1 cellular context compared by ENCODE assay signal in the genomic region with DNA sequence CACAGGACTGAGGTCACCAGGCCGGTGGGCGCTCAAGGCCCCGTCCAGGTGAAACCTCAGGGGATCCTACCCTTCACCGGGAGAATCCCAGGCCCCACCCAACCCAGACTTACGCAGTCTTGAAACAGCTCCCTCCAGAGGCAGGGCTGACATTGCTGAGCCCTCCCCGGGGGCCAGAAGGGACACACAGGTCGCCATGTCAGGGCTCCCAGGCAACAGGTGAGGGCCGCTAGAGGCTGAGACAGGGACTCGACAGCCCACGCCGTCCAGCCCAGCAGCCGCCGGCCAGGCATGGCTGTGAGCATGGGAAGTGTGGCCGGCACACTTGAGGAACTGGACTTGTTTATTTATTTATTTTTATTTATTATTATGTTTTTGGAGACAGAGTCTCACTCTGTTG.
TF ChIP-seq lines count a peak whose summit lies in the region.

No MANE protein-coding gene starts in this region.

TF ChIP-seq in GM23338, 12 proteins besides CTCF, POLR2A, EP300 and RAD21:
- TF ChIP-seq, protein P1, sequence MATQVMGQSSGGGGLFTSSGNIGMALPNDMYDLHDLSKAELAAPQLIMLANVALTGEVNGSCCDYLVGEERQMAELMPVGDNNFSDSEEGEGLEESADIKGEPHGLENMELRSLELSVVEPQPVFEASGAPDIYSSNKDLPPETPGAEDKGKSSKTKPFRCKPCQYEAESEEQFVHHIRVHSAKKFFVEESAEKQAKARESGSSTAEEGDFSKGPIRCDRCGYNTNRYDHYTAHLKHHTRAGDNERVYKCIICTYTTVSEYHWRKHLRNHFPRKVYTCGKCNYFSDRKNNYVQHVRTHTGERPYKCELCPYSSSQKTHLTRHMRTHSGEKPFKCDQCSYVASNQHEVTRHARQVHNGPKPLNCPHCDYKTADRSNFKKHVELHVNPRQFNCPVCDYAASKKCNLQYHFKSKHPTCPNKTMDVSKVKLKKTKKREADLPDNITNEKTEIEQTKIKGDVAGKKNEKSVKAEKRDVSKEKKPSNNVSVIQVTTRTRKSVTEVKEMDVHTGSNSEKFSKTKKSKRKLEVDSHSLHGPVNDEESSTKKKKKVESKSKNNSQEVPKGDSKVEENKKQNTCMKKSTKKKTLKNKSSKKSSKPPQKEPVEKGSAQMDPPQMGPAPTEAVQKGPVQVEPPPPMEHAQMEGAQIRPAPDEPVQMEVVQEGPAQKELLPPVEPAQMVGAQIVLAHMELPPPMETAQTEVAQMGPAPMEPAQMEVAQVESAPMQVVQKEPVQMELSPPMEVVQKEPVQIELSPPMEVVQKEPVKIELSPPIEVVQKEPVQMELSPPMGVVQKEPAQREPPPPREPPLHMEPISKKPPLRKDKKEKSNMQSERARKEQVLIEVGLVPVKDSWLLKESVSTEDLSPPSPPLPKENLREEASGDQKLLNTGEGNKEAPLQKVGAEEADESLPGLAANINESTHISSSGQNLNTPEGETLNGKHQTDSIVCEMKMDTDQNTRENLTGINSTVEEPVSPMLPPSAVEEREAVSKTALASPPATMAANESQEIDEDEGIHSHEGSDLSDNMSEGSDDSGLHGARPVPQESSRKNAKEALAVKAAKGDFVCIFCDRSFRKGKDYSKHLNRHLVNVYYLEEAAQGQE (IDR thresholded peaks at IDR 0.05; ENCODE audit: unreplicated experiment) = no peak
- no peak for TF ChIP-seq STAT1 (IDR thresholded peaks at IDR 0.05; ENCODE audit: unreplicated experiment)
- TF ChIP-seq ZNF114 (CRISPR knock-in tag; IDR thresholded peaks at IDR 0.05) = no peak
- TF ChIP-seq, protein P2, sequence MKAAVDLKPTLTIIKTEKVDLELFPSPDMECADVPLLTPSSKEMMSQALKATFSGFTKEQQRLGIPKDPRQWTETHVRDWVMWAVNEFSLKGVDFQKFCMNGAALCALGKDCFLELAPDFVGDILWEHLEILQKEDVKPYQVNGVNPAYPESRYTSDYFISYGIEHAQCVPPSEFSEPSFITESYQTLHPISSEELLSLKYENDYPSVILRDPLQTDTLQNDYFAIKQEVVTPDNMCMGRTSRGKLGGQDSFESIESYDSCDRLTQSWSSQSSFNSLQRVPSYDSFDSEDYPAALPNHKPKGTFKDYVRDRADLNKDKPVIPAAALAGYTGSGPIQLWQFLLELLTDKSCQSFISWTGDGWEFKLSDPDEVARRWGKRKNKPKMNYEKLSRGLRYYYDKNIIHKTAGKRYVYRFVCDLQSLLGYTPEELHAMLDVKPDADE (IDR thresholded peaks at IDR 0.05) = no peak
- TF ChIP-seq EZH2 (IDR thresholded peaks at IDR 0.05; ENCODE audit: low read depth, unreplicated experiment) = no peak
- TF ChIP-seq POLR2AphosphoS5 (IDR thresholded peaks at IDR 0.05; ENCODE audit: low read depth) = no peak
- no peak for TF ChIP-seq NANOG (IDR thresholded peaks at IDR 0.05; ENCODE audit: borderline replicate concordance)
- no peak for TF ChIP-seq JUNB (IDR thresholded peaks at IDR 0.05; ENCODE audit: unreplicated experiment)
- TF ChIP-seq EZH2phosphoT487 (IDR thresholded peaks at IDR 0.05; ENCODE audit: unreplicated experiment) = no peak
- TF ChIP-seq, protein P3, sequence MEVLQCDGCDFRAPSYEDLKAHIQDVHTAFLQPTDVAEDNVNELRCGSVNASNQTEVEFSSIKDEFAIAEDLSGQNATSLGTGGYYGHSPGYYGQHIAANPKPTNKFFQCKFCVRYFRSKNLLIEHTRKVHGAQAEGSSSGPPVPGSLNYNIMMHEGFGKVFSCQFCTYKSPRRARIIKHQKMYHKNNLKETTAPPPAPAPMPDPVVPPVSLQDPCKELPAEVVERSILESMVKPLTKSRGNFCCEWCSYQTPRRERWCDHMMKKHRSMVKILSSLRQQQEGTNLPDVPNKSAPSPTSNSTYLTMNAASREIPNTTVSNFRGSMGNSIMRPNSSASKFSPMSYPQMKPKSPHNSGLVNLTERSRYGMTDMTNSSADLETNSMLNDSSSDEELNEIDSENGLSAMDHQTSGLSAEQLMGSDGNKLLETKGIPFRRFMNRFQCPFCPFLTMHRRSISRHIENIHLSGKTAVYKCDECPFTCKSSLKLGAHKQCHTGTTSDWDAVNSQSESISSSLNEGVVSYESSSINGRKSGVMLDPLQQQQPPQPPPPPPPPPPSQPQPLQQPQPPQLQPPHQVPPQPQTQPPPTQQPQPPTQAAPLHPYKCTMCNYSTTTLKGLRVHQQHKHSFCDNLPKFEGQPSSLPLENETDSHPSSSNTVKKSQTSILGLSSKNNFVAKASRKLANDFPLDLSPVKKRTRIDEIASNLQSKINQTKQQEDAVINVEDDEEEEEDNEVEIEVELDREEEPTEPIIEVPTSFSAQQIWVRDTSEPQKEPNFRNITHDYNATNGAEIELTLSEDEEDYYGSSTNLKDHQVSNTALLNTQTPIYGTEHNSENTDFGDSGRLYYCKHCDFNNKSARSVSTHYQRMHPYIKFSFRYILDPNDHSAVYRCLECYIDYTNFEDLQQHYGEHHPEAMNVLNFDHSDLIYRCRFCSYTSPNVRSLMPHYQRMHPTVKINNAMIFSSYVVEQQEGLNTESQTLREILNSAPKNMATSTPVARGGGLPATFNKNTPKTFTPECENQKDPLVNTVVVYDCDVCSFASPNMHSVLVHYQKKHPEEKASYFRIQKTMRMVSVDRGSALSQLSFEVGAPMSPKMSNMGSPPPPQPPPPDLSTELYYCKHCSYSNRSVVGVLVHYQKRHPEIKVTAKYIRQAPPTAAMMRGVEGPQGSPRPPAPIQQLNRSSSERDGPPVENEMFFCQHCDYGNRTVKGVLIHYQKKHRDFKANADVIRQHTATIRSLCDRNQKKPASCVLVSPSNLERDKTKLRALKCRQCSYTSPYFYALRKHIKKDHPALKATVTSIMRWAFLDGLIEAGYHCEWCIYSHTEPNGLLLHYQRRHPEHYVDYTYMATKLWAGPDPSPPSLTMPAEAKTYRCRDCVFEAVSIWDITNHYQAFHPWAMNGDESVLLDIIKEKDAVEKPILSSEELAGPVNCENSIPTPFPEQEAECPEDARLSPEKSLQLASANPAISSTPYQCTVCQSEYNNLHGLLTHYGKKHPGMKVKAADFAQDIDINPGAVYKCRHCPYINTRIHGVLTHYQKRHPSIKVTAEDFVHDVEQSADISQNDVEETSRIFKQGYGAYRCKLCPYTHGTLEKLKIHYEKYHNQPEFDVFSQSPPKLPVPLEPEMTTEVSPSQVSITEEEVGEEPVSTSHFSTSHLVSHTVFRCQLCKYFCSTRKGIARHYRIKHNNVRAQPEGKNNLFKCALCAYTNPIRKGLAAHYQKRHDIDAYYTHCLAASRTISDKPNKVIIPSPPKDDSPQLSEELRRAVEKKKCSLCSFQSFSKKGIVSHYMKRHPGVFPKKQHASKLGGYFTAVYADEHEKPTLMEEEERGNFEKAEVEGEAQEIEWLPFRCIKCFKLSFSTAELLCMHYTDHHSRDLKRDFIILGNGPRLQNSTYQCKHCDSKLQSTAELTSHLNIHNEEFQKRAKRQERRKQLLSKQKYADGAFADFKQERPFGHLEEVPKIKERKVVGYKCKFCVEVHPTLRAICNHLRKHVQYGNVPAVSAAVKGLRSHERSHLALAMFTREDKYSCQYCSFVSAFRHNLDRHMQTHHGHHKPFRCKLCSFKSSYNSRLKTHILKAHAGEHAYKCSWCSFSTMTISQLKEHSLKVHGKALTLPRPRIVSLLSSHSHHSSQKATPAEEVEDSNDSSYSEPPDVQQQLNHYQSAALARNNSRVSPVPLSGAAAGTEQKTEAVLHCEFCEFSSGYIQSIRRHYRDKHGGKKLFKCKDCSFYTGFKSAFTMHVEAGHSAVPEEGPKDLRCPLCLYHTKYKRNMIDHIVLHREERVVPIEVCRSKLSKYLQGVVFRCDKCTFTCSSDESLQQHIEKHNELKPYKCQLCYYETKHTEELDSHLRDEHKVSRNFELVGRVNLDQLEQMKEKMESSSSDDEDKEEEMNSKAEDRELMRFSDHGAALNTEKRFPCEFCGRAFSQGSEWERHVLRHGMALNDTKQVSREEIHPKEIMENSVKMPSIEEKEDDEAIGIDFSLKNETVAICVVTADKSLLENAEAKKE (CRISPR knock-in tag; IDR thresholded peaks at IDR 0.05) = no peak
- no peak for TF ChIP-seq CREB1 (CRISPR knock-in tag; IDR thresholded peaks at IDR 0.05; ENCODE audit: low read depth)
- no peak for TF ChIP-seq ZNF331 (CRISPR knock-in tag; IDR thresholded peaks at IDR 0.05; ENCODE audit: low read depth)
